22 cellular contexts compared by ENCODE assay signal in the genomic region with DNA sequence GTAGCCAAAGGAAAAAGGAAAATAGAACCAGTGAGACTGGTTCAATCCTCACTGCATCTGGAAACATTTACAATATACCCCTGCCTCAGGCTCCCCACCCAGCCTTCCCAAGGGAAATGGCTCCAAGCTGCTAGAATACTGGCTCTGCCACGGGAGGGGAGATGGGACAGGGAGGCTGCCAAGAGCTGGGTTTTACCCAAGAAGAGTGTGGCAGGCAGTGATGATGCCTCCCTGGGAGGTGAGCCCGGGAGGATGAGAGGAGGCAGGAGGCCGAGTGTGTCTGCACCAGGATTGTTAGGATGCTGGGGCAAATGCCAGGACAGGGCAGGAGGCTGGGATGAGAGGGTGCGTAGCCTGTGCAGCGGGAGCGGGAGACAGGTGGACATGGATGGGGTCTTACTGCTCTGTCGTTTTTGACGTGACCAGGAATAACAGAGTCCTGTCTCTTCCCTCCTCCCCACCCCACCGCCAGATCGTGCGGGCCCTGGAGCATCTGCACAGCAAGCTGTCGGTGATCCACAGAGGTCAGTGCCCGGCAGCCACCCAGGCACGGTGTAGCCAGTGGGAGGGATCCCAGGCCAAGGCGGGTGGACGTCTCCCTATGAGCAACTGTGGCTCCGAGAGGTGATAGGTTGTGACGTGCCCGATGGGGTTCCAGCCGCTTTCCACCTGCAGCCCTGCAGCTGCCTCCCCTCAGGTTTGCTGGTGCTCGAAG. TPM values are rescaled to one million over a fixed set of nuclear protein-coding genes. Genes with fewer than 3 reads are reported as not detected.
DNase-seq lines count a peak whose midpoint lies in the region; ATAC-seq, FAIRE-seq and TF ChIP-seq lines count a peak whose summit lies in the region.
"Had no signal": no experiment of that assay in that cellular context is flagged by ENCODE, and none has a peak within 500 bp of the region (broad histone marks: within the 10 kb centered on the region; RNA-seq: fewer than 3 reads in every experiment).

No MANE protein-coding gene starts in this region.

- CTCF ChIA-PET in GM10248 (lab: Yijun Ruan, JAX), result no interaction called here
- CTCF ChIA-PET in A673 (lab: Charles Lee), result no interaction called here

- H3K4me1 ChIP-seq in psoas muscle (no peaks in the 10 kb centered on the region), A673 (ENCODE audit: insufficient read depth, low read length, poor library complexity, severe bottlenecking) (no peaks in the 10 kb centered on the region)
- H3K4me1 ChIP-seq: foreskin keratinocyte had no signal

- peak; percentile 86 for FAIRE-seq in HTR-8/SVneo (lab: Jason Lieb, UNC)
- FAIRE-seq: GM19239, H1 had no signal

- H3K27me3 ChIP-seq in psoas muscle (ENCODE audit: insufficient read depth in 3 of 3, low read length in 2 of 3) (no peaks in the 10 kb centered on the region), A673 (replicated peaks; ENCODE audit: insufficient read depth, low read depth, low read length, poor library complexity) (no peaks in the 10 kb centered on the region)
- H3K27me3 ChIP-seq: foreskin keratinocyte had no signal

- POLR2A ChIA-PET in GM10248 (lab: Yijun Ruan, JAX), result interaction anchor here (0.6 kb wide), 1 partner anchor 281 kb away, joined by 3 read pairs; no protein-coding TSS in a partner anchor
- POLR2A ChIA-PET in A673 (lab: Charles Lee; ENCODE audit: low non-redundant PET), result no interaction called here

- no TSS peak for BruUV-seq in A673 (replicated peaks; lab: Mats Ljungman, UMichigan)

- H3K9me3 ChIP-seq in psoas muscle (no peaks in the 10 kb centered on the region), A673 (ENCODE audit: low read depth, low read length, poor library complexity, severe bottlenecking) (peaks cover 10% of the 10 kb centered on the region)

- peak; percentile 26 for DNase-seq in GM10248 (ENCODE audit: extremely low spot score)
- DNase-seq in HTR-8/SVneo (ENCODE audit: insufficient read length, low spot score), result no peak
- peak; percentile 10 for DNase-seq in epidermal melanocyte (ENCODE audit: insufficient read length, low spot score)
- peak; percentile 17 to 53 for DNase-seq in psoas muscle
- DNase-seq in A673 (ENCODE audit: low spot score), result no peak
- DNase-seq in inferior parietal cortex (ENCODE audit: extremely low spot score), result no peak
- DNase-seq in stimulated activated CD4-positive, alpha-beta T cell treated with anti-CD3 and anti-CD28 coated beads, Interleukin-4, amount 100 ng/mL, for 24 hours, result no peak
- DNase-seq: activated CD4-positive, alpha-beta memory T cell treated with anti-CD3 and anti-CD28 coated beads, Interleukin-2, amount 10 ng/mL, durations not matched to agents 7 days and 5 days; activated naive CD8-positive, alpha-beta T cell treated with anti-CD3 and anti-CD28 coated beads, Interleukin-2, amount 10 ng/mL, durations not matched to agents 7 days and 5 days; activated T-cell treated with anti-CD3 and anti-CD28 coated beads, Interleukin-2, amount 50 U/mL, for 24 hours; foreskin keratinocyte; kidney glomerular epithelial cell; mesendoderm; NCI-H1092 treated with DMSO at 0.1 percent for 48 hours; NCI-H2107; NCI-H526 treated with DMSO at 0.1 percent for 48 hours; SIG-M5; WERI-Rb-1 had no signal

- intact Hi-C loops in psoas muscle (cut with DNase I), result loop anchor here in 1 of 2 donors (10.0 kb wide), 1 partner anchor 372 kb away; no protein-coding TSS in a partner anchor
- intact Hi-C loops in A673 (cut with micrococcal nuclease; ENCODE audit: unreplicated experiment), result no loop called here

- H3K27ac ChIP-seq in psoas muscle (no peak overlapping the region), A673 (ENCODE audit: low read depth, low read length, poor library complexity, severe bottlenecking) (no peak overlapping the region)
- H3K27ac ChIP-seq: foreskin keratinocyte, WERI-Rb-1 had no signal

- ATAC-seq in psoas muscle, result no peak
- ATAC-seq: foreskin keratinocyte; naive thymus-derived CD8-positive, alpha-beta T cell; stimulated activated memory B cell treated with anti-CD40 and anti-IgM and Interleukin-4, amounts not matched to agents 10 μg/mL and 1 μg/mL and 100 μg/mL, for 72 hours had no signal

- 63 to 67% (median 65%) methylated on average over 21 of the region's 21 CpGs for WGBS in psoas muscle, 3 donors

- H3K36me3 ChIP-seq in psoas muscle (ENCODE audit: insufficient read depth in 1 of 2, low read depth in 1 of 2) (peaks cover 0 to 93% of the 10 kb centered on the region in 2 donors), A673 (ENCODE audit: insufficient read depth, low read length, poor library complexity, severe bottlenecking) (peaks cover 10% of the 10 kb centered on the region)

- no peak overlapping the region for H3K4me3 ChIP-seq in psoas muscle
- H3K4me3 ChIP-seq in A673 (ENCODE audit: low read depth, low read length, poor library complexity, severe bottlenecking), result no peak overlapping the region

- TF ChIP-seq CTCF in GM10248 (IDR thresholded peaks at IDR 0.05; ENCODE audit: control extremely low read depth, extremely low read depth, low read depth, missing control alignments) (no peak), psoas muscle (IDR thresholded peaks at IDR 0.05) (no peak), A673 (conservative IDR thresholded peaks at IDR 0.05; ENCODE audit: low read depth, low read length) (no peak)

RNA-seq across cellular contexts. Expression of a gene that starts 18.4 kb away (rescaled TPM):
- total RNA-seq in psoas muscle (100 to 1,000 TPM in 2 of 4 donors, 10 to 100 TPM in 2; 64.4 to 126 (median 107) TPM), A673 (2021) (39.0 and 44.0 TPM in 2 replicates)
- polyA plus RNA-seq in psoas muscle, result 100 to 1,000 TPM in 2 of 3 donors, 10 to 100 TPM in 1; 86.3 to 229 (median 146) TPM

RNA-seq across cellular contexts. Expression of a gene that starts 49.7 kb away (rescaled TPM):
- total RNA-seq in psoas muscle, result 10 to 100 TPM; 21.6 to 48.0 (median 24.5) TPM
- polyA plus RNA-seq in psoas muscle, result 10 to 100 TPM in 2 of 3 donors, 1 to 10 TPM in 1; 4.7 to 15.1 (median 10.5) TPM
- 0.75 and 2.3 TPM in 2 replicates for total RNA-seq in A673 (2021)

Comparison
In these comparisons a context has a peak if more than half of its experiments do, and no peak if none do; other contexts are left out.
1. DNase-seq: peak in GM10248 (single experiment), epidermal melanocyte (single experiment) and psoas muscle (2 of 2); none in HTR-8/SVneo (single experiment), A673 (single experiment), inferior parietal cortex (single experiment) and stimulated activated CD4-positive, alpha-beta T cell treated with anti-CD3 and anti-CD28 coated beads, Interleukin-4, amount 100 ng/mL, for 24 hours (single experiment).